ENCODE assay signal across 8 cellular contexts in genomic region chr17:39002991-39003715, GRCh38. TPM values are rescaled to one million over a fixed set of nuclear protein-coding genes. Genes with fewer than 3 reads are reported as not detected.
DNase-seq lines count a peak whose midpoint lies in the region; ATAC-seq and TF ChIP-seq lines count a peak whose summit lies in the region.

No MANE protein-coding gene starts in this region.

- peak overlapping the region; percentile 62 for H3K27ac ChIP-seq in angular gyrus (ENCODE audit: low read depth, low read length)
- peak overlapping the region; percentile 46 for H3K27ac ChIP-seq in layer of hippocampus (ENCODE audit: low read depth, low read length)

- H3K27me3 ChIP-seq in layer of hippocampus (ENCODE audit: control insufficient read depth, insufficient read depth, low read length) = no peaks in the 10 kb centered on the region

- peak; percentile 56 for DNase-seq in stimulated activated CD8-positive, alpha-beta memory T cell treated with anti-CD3 and anti-CD28 coated beads, Interleukin-4, amount 100 ng/mL, for 48 hours
- DNase-seq in cerebellar cortex (ENCODE audit: low spot score) = no peak

- ATAC-seq in GM18517 (IDR thresholded peaks at IDR 0.05; ENCODE audit: unreplicated experiment) (no peak), GM21360 (IDR thresholded peaks at IDR 0.05; ENCODE audit: unreplicated experiment) (no peak), HG03521 (IDR thresholded peaks at IDR 0.05; ENCODE audit: unreplicated experiment) (no peak)

TF ChIP-seq in PFSK-1, 5 proteins besides CTCF, POLR2A, EP300 and RAD21:
- TF ChIP-seq SIN3A (IDR thresholded peaks at IDR 0.05; ENCODE audit: borderline replicate concordance, insufficient read depth, low read length) = peak; percentile 63; the same call in 1 of the 2 replicates
- peak; percentile 71; the same call in 1 of the 2 replicates for TF ChIP-seq POLR2AphosphoS5 (IDR thresholded peaks at IDR 0.05; ENCODE audit: low read depth, low read length)
- TF ChIP-seq FOXP2 (optimal IDR thresholded peaks at IDR 0.05; ENCODE audit: borderline replicate concordance, extremely low read depth, extremely low read length, insufficient read depth) = peak; percentile 15
- TF ChIP-seq REST (IDR thresholded peaks at IDR 0.05; ENCODE audit: insufficient read depth in 1 of 2, low read depth in 2 of 2, low read length in 2 of 2) = peak in 1 of 2 experiments; percentile 62; a peak in 1 of 4 replicates
- peak; percentile 37; the same call in 1 of the 2 replicates for TF ChIP-seq TAF1 (IDR thresholded peaks at IDR 0.05; ENCODE audit: borderline replicate concordance, insufficient read depth, low read length)

RNA-seq across cellular contexts. Expression of gene FBXO47, which starts 36.0 kb away (rescaled TPM):
- not detected for polyA plus RNA-seq in PFSK-1 (2012; ENCODE audit: insufficient read length, low read depth)
